In genomic region chr17:35297666-35298065, GRCh38 we compare ENCODE assay signal across 25 cellular contexts.
"Had no signal": no experiment of that assay in that cellular context is flagged by ENCODE, and none has a peak within 500 bp of the region (broad histone marks: within the 10 kb centered on the region; RNA-seq: fewer than 3 reads in every experiment).

No MANE protein-coding gene starts in this region.

- H3K4me3 Mint-ChIP-seq: memory B cell; mesothelial cell of epicardium; natural killer cell; neural crest cell; stimulated activated naive B cell treated with anti-CD40 and anti-IgM and Interleukin-4, amounts not matched to agents 10 μg/mL and 1 μg/mL and 100 μg/mL, for 72 hours; stimulated activated naive CD8-positive, alpha-beta T cell treated with anti-CD3 and anti-CD28 coated beads, Interleukin-15, amount 100 ng/mL, for 72 hours had no signal

- H3K27ac ChIP-seq: epithelial cell of prostate, esophagus muscularis mucosa, hepatocyte, left ventricle myocardium inferior, lower lobe of right lung, skin epidermis, testis, tibial nerve, upper lobe of right lung, vagina had no signal

- H3K4me1 ChIP-seq: esophagus muscularis mucosa, left ventricle myocardium inferior, lower lobe of right lung, testis, tibial nerve, upper lobe of right lung, vagina had no signal

- H3K27ac Mint-ChIP-seq: memory B cell; mesothelial cell of epicardium; natural killer cell; stimulated activated naive B cell treated with anti-CD40 and anti-IgM and Interleukin-4, amounts not matched to agents 10 μg/mL and 1 μg/mL and 100 μg/mL, for 72 hours; stimulated activated naive CD8-positive, alpha-beta T cell treated with anti-CD3 and anti-CD28 coated beads, Interleukin-15, amount 100 ng/mL, for 72 hours had no signal

- H3K36me3 ChIP-seq: esophagus muscularis mucosa, left ventricle myocardium inferior, lower lobe of right lung, tibial nerve, upper lobe of right lung, vagina had no signal

- H3K4me1 Mint-ChIP-seq: memory B cell; natural killer cell; neural crest cell; stimulated activated naive B cell treated with anti-CD40 and anti-IgM and Interleukin-4, amounts not matched to agents 10 μg/mL and 1 μg/mL and 100 μg/mL, for 72 hours had no signal

- H3K4me3 ChIP-seq: esophagus muscularis mucosa, hepatocyte, left ventricle myocardium inferior, lower lobe of right lung, skin epidermis, testis, tibial nerve, upper lobe of right lung, vagina had no signal

- H2AFZ ChIP-seq: hepatocyte had no signal

- H3K4me2 ChIP-seq: hepatocyte had no signal

- H3K9me3 ChIP-seq: lower lobe of right lung, testis, upper lobe of right lung, vagina had no signal

- DNase-seq: effector memory CD4-positive, alpha-beta T cell; foreskin melanocyte; head of caudate nucleus; kidney; left cardiac atrium; left ventricle myocardium inferior; lower lobe of right lung; natural killer cell; posterior cingulate gyrus; stimulated activated CD4-positive, alpha-beta T cell treated with anti-CD3 and anti-CD28 coated beads, Interleukin-2, amount 100 ng/mL, for 24 hours; stimulated activated CD4-positive, alpha-beta T cell treated with anti-CD3 and anti-CD28 coated beads, Interleukin-4, amount 100 ng/mL, for 4 hours; stimulated activated naive B cell treated with anti-CD40 and anti-IgM and Interleukin-4, amounts not matched to agents 10 μg/mL and 1 μg/mL and 100 μg/mL, for 72 hours; stimulated activated naive CD8-positive, alpha-beta T cell treated with anti-CD3 and anti-CD28 coated beads, Interleukin-15, amount 100 ng/mL, for 72 hours; testis; upper lobe of right lung had no signal

- ATAC-seq: left cardiac atrium; lower lobe of right lung; natural killer cell; sciatic nerve; stimulated activated naive B cell treated with anti-CD40 and anti-IgM and Interleukin-4, amounts not matched to agents 10 μg/mL and 1 μg/mL and 100 μg/mL, for 72 hours; stimulated activated naive CD8-positive, alpha-beta T cell treated with anti-CD3 and anti-CD28 coated beads, Interleukin-15, amount 100 ng/mL, for 72 hours; upper lobe of right lung had no signal

- H3K27me3 ChIP-seq: esophagus muscularis mucosa, hepatocyte, testis, tibial nerve, upper lobe of right lung, vagina had no signal

- H3K79me2 ChIP-seq: hepatocyte had no signal
